ENCODE assay signal across 9 cellular contexts in the genomic region with DNA sequence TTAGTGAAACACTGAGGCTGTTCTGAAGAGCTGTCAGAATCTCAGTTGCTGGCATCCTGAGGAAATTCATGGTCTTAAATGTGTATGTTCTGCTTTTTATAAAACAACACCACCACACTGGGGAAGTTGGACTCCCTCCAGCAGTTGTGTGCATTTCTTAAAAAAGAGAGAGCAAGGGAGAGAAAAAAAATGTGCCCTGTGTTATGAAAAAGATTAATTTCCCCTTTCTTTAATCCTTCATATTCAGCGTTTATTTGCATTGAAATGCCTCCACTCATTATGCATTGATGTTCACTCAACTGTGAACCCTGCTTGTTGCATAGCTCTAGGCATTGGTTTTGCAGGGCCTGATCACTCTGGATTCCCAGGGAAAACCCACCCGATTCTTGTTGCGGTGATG. TPM values are rescaled to one million over a fixed set of nuclear protein-coding genes. Genes with fewer than 3 reads are reported as not detected.
DNase-seq lines count a peak whose midpoint lies in the region; ATAC-seq, FAIRE-seq and TF ChIP-seq lines count a peak whose summit lies in the region.
"Had no signal": no experiment of that assay in that cellular context is flagged by ENCODE, and none has a peak within 500 bp of the region (broad histone marks: within the 10 kb centered on the region; RNA-seq: fewer than 3 reads in every experiment).

No MANE protein-coding gene starts in this region.

- no peaks in the 10 kb centered on the region for H3K9me3 ChIP-seq in osteoblast (ENCODE audit: low read depth, low read length)
- H3K9me3 ChIP-seq: right atrium auricular region had no signal

- H3K27me3 Mint-ChIP-seq in brain: no peaks in the 10 kb centered on the region

- no peaks in the 10 kb centered on the region for H4K20me1 ChIP-seq in osteoblast (ENCODE audit: insufficient read depth, low read length)

- peaks cover 9% of the 10 kb centered on the region for H3K36me3 ChIP-seq in osteoblast (ENCODE audit: insufficient read depth, low read length)

- peak overlapping the region; percentile 81 to 94 (median 91) for H3K27ac Mint-ChIP-seq in brain

- no peak overlapping the region for H2AFZ ChIP-seq in osteoblast (ENCODE audit: low read length)

- ATAC-seq in GM21576 (IDR thresholded peaks at IDR 0.05; ENCODE audit: unreplicated experiment) (no peak), HG02610 (IDR thresholded peaks at IDR 0.05; ENCODE audit: unreplicated experiment) (no peak)

- TF ChIP-seq CTCF in brain (conservative IDR thresholded peaks at IDR 0.05) (no peak), osteoblast (IDR thresholded peaks at IDR 0.05; ENCODE audit: extremely low read depth, low read depth, low read length) (no peak)

- no peak overlapping the region for H3K4me3 ChIP-seq in osteoblast (ENCODE audit: insufficient read depth, low read length)
- H3K4me3 ChIP-seq: right atrium auricular region had no signal

- no peak overlapping the region for H3K4me2 ChIP-seq in osteoblast (ENCODE audit: insufficient read depth, low read length)

- no peaks in the 10 kb centered on the region for H3K27me3 ChIP-seq in osteoblast (ENCODE audit: insufficient read depth, low read length)
- H3K27me3 ChIP-seq: right atrium auricular region had no signal

- peaks cover 76% of the 10 kb centered on the region for H3K4me1 Mint-ChIP-seq in brain

- H3K36me3 Mint-ChIP-seq in brain: no peaks in the 10 kb centered on the region

- H3K27ac ChIP-seq in osteoblast (ENCODE audit: low read depth, low read length): no peak overlapping the region
- H3K27ac ChIP-seq: right atrium auricular region had no signal

- H3K4me3 Mint-ChIP-seq in brain: peak overlapping the region; percentile 44 to 73 (median 70)

- no peak for FAIRE-seq in GM19239 (lab: Jason Lieb, UNC)

- no peaks in the 10 kb centered on the region for H3K4me1 ChIP-seq in osteoblast (ENCODE audit: insufficient read depth, low read length)

- no peaks in the 10 kb centered on the region for H3K9me3 Mint-ChIP-seq in brain

- no peaks in the 10 kb centered on the region for H3K79me2 ChIP-seq in osteoblast (ENCODE audit: insufficient read depth, low read length)

- DNase-seq in GDM1 (lab: John Stamatoyannopoulos, UW) (peak; percentile 71), NOMO-1 (lab: John Stamatoyannopoulos, UW; ENCODE audit: unreplicated experiment in 2 of 2) (peak; percentile 41 to 85), osteoblast (ENCODE audit: insufficient read length, low spot score, missing footprints) (peak; percentile 27), GM19239 (ENCODE audit: insufficient read length, low spot score) (no peak), NCI-H1436 treated with DMSO at 0.1 percent for 48 hours (lab: John Stamatoyannopoulos, UW) (no peak)

RNA-seq across cellular contexts. Expression of a gene that starts 4.4 kb away (rescaled TPM):
- 29.4 TPM for polyA plus RNA-seq in brain (ENCODE audit: insufficient read depth, low read depth, low replicate concordance)
- 20.6 and 20.9 TPM in 2 replicates for total RNA-seq in osteoblast

Comparison
In these comparisons a context has a peak if more than half of its experiments do, and no peak if none do; other contexts are left out.
1. DNase-seq: peak in GDM1 (single experiment), NOMO-1 (2 of 2) and osteoblast (single experiment); none in GM19239 (single experiment) and NCI-H1436 treated with DMSO at 0.1 percent for 48 hours (single experiment).